Comparison of ENCODE assay signal across 20 cellular contexts in the genomic region with DNA sequence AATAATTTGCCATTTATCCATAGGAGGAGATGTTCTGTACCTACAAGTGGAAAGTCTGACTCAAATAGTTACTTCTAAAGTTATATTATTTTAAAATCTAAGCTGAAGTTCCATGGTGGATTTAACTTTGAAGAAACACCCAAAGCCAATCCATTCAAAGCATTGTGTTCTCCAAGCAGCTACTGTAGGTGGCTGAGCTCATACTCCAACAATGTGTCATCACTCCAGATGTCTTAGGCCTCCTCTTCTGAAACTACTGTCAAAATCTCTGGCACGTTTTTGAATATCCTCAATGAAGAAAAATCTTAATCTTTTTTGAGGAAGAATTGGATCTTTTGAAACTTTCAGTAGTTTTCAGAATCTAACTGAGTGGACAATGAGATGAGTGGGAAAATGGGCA.
DNase-seq lines count a peak whose midpoint lies in the region; ATAC-seq, FAIRE-seq and TF ChIP-seq lines count a peak whose summit lies in the region.
"Had no signal": no experiment of that assay in that cellular context is flagged by ENCODE, and none has a peak within 500 bp of the region (broad histone marks: within the 10 kb centered on the region; RNA-seq: fewer than 3 reads in every experiment).

No MANE protein-coding gene starts in this region.

- no peaks in the 10 kb centered on the region for H3K9me3 ChIP-seq in PC-9 (ENCODE audit: insufficient read depth, low read depth)
- H3K9me3 ChIP-seq in SJCRH30 (replicated peaks) = no peaks in the 10 kb centered on the region
- no peaks in the 10 kb centered on the region for H3K9me3 ChIP-seq in MM.1S (replicated peaks; ENCODE audit: insufficient read depth, low read length)
- H3K9me3 ChIP-seq: BLaER1 treated with 17β-estradiol and CSF1 and Interleukin-3, amounts not matched to agents 10 nM and 100 nM; left lung; tibial nerve had no signal

- no peak overlapping the region for H2AFZ ChIP-seq in PC-9
- no peak overlapping the region for H2AFZ ChIP-seq in MM.1S (ENCODE audit: low read length)

- FAIRE-seq in GM19239 (lab: Jason Lieb, UNC) = peak; percentile 40
- FAIRE-seq: endometrium had no signal

- no peak for DNase-seq in GM19239 (ENCODE audit: insufficient read length, low spot score)
- no peak for DNase-seq in PC-9
- no peak for DNase-seq in epithelial cell of prostate (ENCODE audit: low read depth, low spot score)
- DNase-seq in osteocyte (ENCODE audit: extremely low spot score, unreplicated experiment) = no peak
- no peak for DNase-seq in SJCRH30
- no peak for DNase-seq in NCI-H2107 (lab: John Stamatoyannopoulos, UW)
- DNase-seq in MM.1S = no peak
- no peak for DNase-seq in left ventricle myocardium superior
- DNase-seq: activated CD8-positive, alpha-beta T cell treated with anti-CD3 and anti-CD28 coated beads, Interleukin-2, amount 10 ng/mL, durations not matched to agents 7 days and 5 days; activated gamma-delta T cell; H9; hypothalamus; left lung; naive thymus-derived CD4-positive, alpha-beta T cell; NCI-H2171 treated with DMSO at 0.1 percent for 48 hours had no signal

- ATAC-seq in left ventricle myocardium superior = no peak
- ATAC-seq: activated CD8-positive, alpha-beta T cell treated with anti-CD3 and anti-CD28 coated beads, Interleukin-2, amount 10 ng/mL, durations not matched to agents 7 days and 5 days; left lung; naive thymus-derived CD4-positive, alpha-beta T cell had no signal

- CTCF ChIA-PET in PC-9 (lab: Charles Lee) = interaction anchor here (0.5 kb wide), 1 partner anchor 13 kb away, joined by 3 read pairs; no protein-coding TSS in a partner anchor

- peak overlapping the region; percentile 32 for H3K27ac Mint-ChIP-seq in osteocyte (ENCODE audit: unreplicated experiment)
- H3K27ac Mint-ChIP-seq: activated CD8-positive, alpha-beta T cell treated with anti-CD3 and anti-CD28 coated beads, Interleukin-2, amount 10 ng/mL, durations not matched to agents 7 days and 5 days; H9; naive thymus-derived CD4-positive, alpha-beta T cell had no signal

- no peaks in the 10 kb centered on the region for H4K20me1 ChIP-seq in PC-9 (ENCODE audit: insufficient read depth)
- no peaks in the 10 kb centered on the region for H4K20me1 ChIP-seq in MM.1S (ENCODE audit: insufficient read depth, low read length)
- H4K20me1 ChIP-seq: BLaER1 treated with 17β-estradiol and CSF1 and Interleukin-3, amounts not matched to agents 10 nM and 100 nM had no signal

- H3K4me1 Mint-ChIP-seq in osteocyte (ENCODE audit: unreplicated experiment) = peaks cover 11% of the 10 kb centered on the region

- H3K9me3 Mint-ChIP-seq in osteocyte (ENCODE audit: unreplicated experiment) = no peaks in the 10 kb centered on the region
- H3K9me3 Mint-ChIP-seq: H9 had no signal

- 0 out of 2 replicates have a peak overlapping the region, but pooled peaks have one; percentile 13 for H3K4me2 ChIP-seq in PC-9
- H3K4me2 ChIP-seq in MM.1S (ENCODE audit: low read depth, low read length) = no peak overlapping the region
- H3K4me2 ChIP-seq: BLaER1 treated with 17β-estradiol and CSF1 and Interleukin-3, amounts not matched to agents 10 nM and 100 nM had no signal

- no peak overlapping the region for H3K9ac ChIP-seq in MM.1S (ENCODE audit: low read length)
- H3K9ac ChIP-seq: BLaER1 treated with 17β-estradiol and CSF1 and Interleukin-3, amounts not matched to agents 10 nM and 100 nM had no signal

- H3F3A ChIP-seq in PC-9 (ENCODE audit: insufficient read depth, low read depth) (0 out of 2 replicates have a peak, but pooled peaks cover 3% of the 10 kb centered on the region), MM.1S (ENCODE audit: insufficient read depth, low read length) (no peaks in the 10 kb centered on the region)

- no peak for TF ChIP-seq CTCF in PC-9 (conservative IDR thresholded peaks at IDR 0.05)
- TF ChIP-seq CTCF in osteocyte (IDR thresholded peaks at IDR 0.05) = no peak
- TF ChIP-seq CTCF in MM.1S (IDR thresholded peaks at IDR 0.05; ENCODE audit: low read length) = no peak

- H3K4me1 ChIP-seq in PC-9 (replicated peaks; ENCODE audit: insufficient read depth) = peaks cover 7% of the 10 kb centered on the region; the same call in 1 of the 2 replicates
- H3K4me1 ChIP-seq in SJCRH30 = peaks cover 2% of the 10 kb centered on the region
- H3K4me1 ChIP-seq in MM.1S (ENCODE audit: low read length) = no peaks in the 10 kb centered on the region
- H3K4me1 ChIP-seq: tibial nerve had no signal

- H3K4me3 ChIP-seq in PC-9 = no peak overlapping the region
- no peak overlapping the region for H3K4me3 ChIP-seq in SJCRH30
- no peak overlapping the region for H3K4me3 ChIP-seq in MM.1S (ENCODE audit: low read length)
- H3K4me3 ChIP-seq: BLaER1 treated with 17β-estradiol and CSF1 and Interleukin-3, amounts not matched to agents 10 nM and 100 nM; cardiac muscle cell; left lung; tibial nerve had no signal

- no peaks in the 10 kb centered on the region for H3K9me2 ChIP-seq in PC-9 (ENCODE audit: insufficient read depth)
- no peaks in the 10 kb centered on the region for H3K9me2 ChIP-seq in MM.1S (replicated peaks; ENCODE audit: insufficient read depth, low read length)

- H3K27me3 ChIP-seq in PC-9 (ENCODE audit: insufficient read depth, low read depth) (no peaks in the 10 kb centered on the region), SJCRH30 (no peaks in the 10 kb centered on the region), MM.1S (replicated peaks; ENCODE audit: insufficient read depth, low read length) (no peaks in the 10 kb centered on the region)
- H3K27me3 ChIP-seq: BLaER1 treated with 17β-estradiol and CSF1 and Interleukin-3, amounts not matched to agents 10 nM and 100 nM; cardiac muscle cell; left lung; tibial nerve had no signal

- POLR2A ChIA-PET in PC-9 (lab: Charles Lee; ENCODE audit: unreplicated experiment) = no interaction called here

- H3K36me3 Mint-ChIP-seq in osteocyte (ENCODE audit: unreplicated experiment) = no peaks in the 10 kb centered on the region

- H3K4me3 Mint-ChIP-seq in osteocyte (ENCODE audit: unreplicated experiment) = no peak overlapping the region
- H3K4me3 Mint-ChIP-seq: activated CD8-positive, alpha-beta T cell treated with anti-CD3 and anti-CD28 coated beads, Interleukin-2, amount 10 ng/mL, durations not matched to agents 7 days and 5 days; H9; naive thymus-derived CD4-positive, alpha-beta T cell had no signal

- no TSS peak for BruUV-seq in PC-9 (replicated peaks; lab: Mats Ljungman, UMichigan)

- intact Hi-C loops in PC-9 (cut with micrococcal nuclease; ENCODE audit: unreplicated experiment) (no loop called here), left ventricle myocardium superior (cut with micrococcal nuclease) (no loop called here)

- no peaks in the 10 kb centered on the region for H3K79me2 ChIP-seq in PC-9 (ENCODE audit: low read depth)
- no peaks in the 10 kb centered on the region for H3K79me2 ChIP-seq in MM.1S (ENCODE audit: low read length)

- no peaks in the 10 kb centered on the region for H3K36me3 ChIP-seq in PC-9 (ENCODE audit: low read depth)
- no peaks in the 10 kb centered on the region for H3K36me3 ChIP-seq in SJCRH30
- no peaks in the 10 kb centered on the region for H3K36me3 ChIP-seq in MM.1S (replicated peaks; ENCODE audit: insufficient read depth, low read length)
- H3K36me3 ChIP-seq: BLaER1 treated with 17β-estradiol and CSF1 and Interleukin-3, amounts not matched to agents 10 nM and 100 nM; cardiac muscle cell; left lung; tibial nerve had no signal

- H3K27me3 Mint-ChIP-seq in osteocyte (ENCODE audit: unreplicated experiment) = no peaks in the 10 kb centered on the region
- H3K27me3 Mint-ChIP-seq: naive thymus-derived CD4-positive, alpha-beta T cell had no signal

- H3K27ac ChIP-seq in PC-9 (no peak overlapping the region), epithelial cell of prostate (peak overlapping the region; percentile 25), SJCRH30 (no peak overlapping the region), MM.1S (ENCODE audit: low read length) (no peak overlapping the region)
- H3K27ac ChIP-seq: BLaER1 treated with 17β-estradiol and CSF1 and Interleukin-3, amounts not matched to agents 10 nM and 100 nM; cardiac muscle cell; HL-60; left lung; tibial nerve had no signal
